In genomic region chr17:58661499-58661898, GRCh38 we compare ENCODE assay signal across 19 cellular contexts. TPM values are rescaled to one million over a fixed set of nuclear protein-coding genes. Genes with fewer than 3 reads are reported as not detected.
DNase-seq lines count a peak whose midpoint lies in the region; ATAC-seq and TF ChIP-seq lines count a peak whose summit lies in the region.
"Had no signal": no experiment of that assay in that cellular context is flagged by ENCODE, and none has a peak within 500 bp of the region (broad histone marks: within the 10 kb centered on the region; RNA-seq: fewer than 3 reads in every experiment).

No MANE protein-coding gene starts in this region.

- no peaks in the 10 kb centered on the region for H3K9me3 Mint-ChIP-seq in natural killer cell
- no peaks in the 10 kb centered on the region for H3K9me3 Mint-ChIP-seq in natural killer cell treated with Interleukin-12 subunit alpha and Interleukin-12 subunit beta and Interleukin-15 and Interleukin-18, amount 100 ng/mL, for 72 hours
- no peaks in the 10 kb centered on the region for H3K9me3 Mint-ChIP-seq in neural progenitor cell
- H3K9me3 Mint-ChIP-seq: CD4-positive, alpha-beta T cell had no signal

- H3K4me1 Mint-ChIP-seq in natural killer cell (peaks cover 18 to 19% of the 10 kb centered on the region in 2 donors), neural progenitor cell (peaks cover 15% of the 10 kb centered on the region)
- H3K4me1 Mint-ChIP-seq in natural killer cell treated with Interleukin-12 subunit alpha and Interleukin-12 subunit beta and Interleukin-15 and Interleukin-18, amount 100 ng/mL, for 72 hours (ENCODE audit: low read depth in 2 of 2), result peaks cover 16 to 26% of the 10 kb centered on the region in 2 donors

- no peaks in the 10 kb centered on the region for H3K36me3 Mint-ChIP-seq in natural killer cell
- H3K36me3 Mint-ChIP-seq in natural killer cell treated with Interleukin-12 subunit alpha and Interleukin-12 subunit beta and Interleukin-15 and Interleukin-18, amount 100 ng/mL, for 72 hours, result no peaks in the 10 kb centered on the region
- H3K36me3 Mint-ChIP-seq in neural progenitor cell, result no peaks in the 10 kb centered on the region

- H3K4me2 ChIP-seq in neural progenitor cell, result no peak overlapping the region
- H3K4me2 ChIP-seq: A549 had no signal

- no peaks in the 10 kb centered on the region for H3K4me1 ChIP-seq in neural progenitor cell

- H3K9me3 ChIP-seq in neural progenitor cell (ENCODE audit: low read depth), result no peaks in the 10 kb centered on the region
- H3K9me3 ChIP-seq: A549 had no signal

- no peak for ATAC-seq in natural killer cell
- ATAC-seq in natural killer cell treated with Interleukin-12 subunit alpha and Interleukin-12 subunit beta and Interleukin-15 and Interleukin-18, amount 100 ng/mL, for 72 hours, result no peak
- no peak for ATAC-seq in GM18873 (IDR thresholded peaks at IDR 0.05; ENCODE audit: low FRiP score, unreplicated experiment)
- no peak for ATAC-seq in HG03571 (IDR thresholded peaks at IDR 0.05; ENCODE audit: unreplicated experiment)
- no peak for ATAC-seq in GM21737 (IDR thresholded peaks at IDR 0.05; ENCODE audit: unreplicated experiment)
- ATAC-seq: A549 had no signal

- H3K27me3 Mint-ChIP-seq in natural killer cell (ENCODE audit: low read depth in 2 of 2) (peaks cover 4 to 7% of the 10 kb centered on the region in 2 donors), neural progenitor cell (ENCODE audit: insufficient read depth, low read depth) (peaks cover 5% of the 10 kb centered on the region)
- peaks cover 2 to 3% of the 10 kb centered on the region in 2 donors for H3K27me3 Mint-ChIP-seq in natural killer cell treated with Interleukin-12 subunit alpha and Interleukin-12 subunit beta and Interleukin-15 and Interleukin-18, amount 100 ng/mL, for 72 hours

- H3K79me2 ChIP-seq in neural progenitor cell (ENCODE audit: low read depth), result no peaks in the 10 kb centered on the region

- H3K9ac ChIP-seq in neural progenitor cell, result no peak overlapping the region
- H3K9ac ChIP-seq: GM23248 had no signal

- H3K4me3 ChIP-seq in fibroblast of villous mesenchyme (ENCODE audit: low read depth, low read length) (peak overlapping the region; percentile 27), neural progenitor cell (no peak overlapping the region)
- H3K4me3 ChIP-seq: A549, GM23248 had no signal

- intact Hi-C loops in natural killer cell (cut with micrococcal nuclease), result no loop called here

- H4K20me1 ChIP-seq in neural progenitor cell (ENCODE audit: low read depth), result no peaks in the 10 kb centered on the region

- H2AFZ ChIP-seq in neural progenitor cell (replicated peaks), result peak overlapping the region; percentile 72
- H2AFZ ChIP-seq: GM23248 had no signal

- no peak overlapping the region for H3K27ac ChIP-seq in neural progenitor cell
- H3K27ac ChIP-seq: 22Rv1, A549, C4-2B, GM23248 had no signal

- TF ChIP-seq CTCF in natural killer cell (IDR thresholded peaks at IDR 0.05) (no peak), fibroblast of villous mesenchyme (IDR thresholded peaks at IDR 0.05; ENCODE audit: insufficient read depth, low read depth, low read length) (no peak), neural progenitor cell (IDR thresholded peaks at IDR 0.05) (no peak)

- H3F3A ChIP-seq in neural progenitor cell (ENCODE audit: low read depth), result peaks cover 27% of the 10 kb centered on the region

- H3K27ac Mint-ChIP-seq in natural killer cell (no peak overlapping the region), neural progenitor cell (peak overlapping the region; percentile 74)
- H3K27ac Mint-ChIP-seq in natural killer cell treated with Interleukin-12 subunit alpha and Interleukin-12 subunit beta and Interleukin-15 and Interleukin-18, amount 100 ng/mL, for 72 hours, result no peak overlapping the region

- H3K4me3 Mint-ChIP-seq in natural killer cell (peak overlapping the region; percentile 2), neural progenitor cell (peak overlapping the region; percentile 41)
- no peak overlapping the region for H3K4me3 Mint-ChIP-seq in natural killer cell treated with Interleukin-12 subunit alpha and Interleukin-12 subunit beta and Interleukin-15 and Interleukin-18, amount 100 ng/mL, for 72 hours

- H3K27me3 ChIP-seq in neural progenitor cell, result no peaks in the 10 kb centered on the region

- DNase-seq in natural killer cell (no peak), fibroblast of villous mesenchyme (ENCODE audit: low read depth) (no peak), neural progenitor cell (ENCODE audit: low spot score) (no peak)
- no peak for DNase-seq in natural killer cell treated with Interleukin-12 subunit alpha and Interleukin-12 subunit beta and Interleukin-15 and Interleukin-18, amount 100 ng/mL, for 72 hours (ENCODE audit: low spot score)
- DNase-seq: AML-193; CD4-positive, alpha-beta T cell; DMS153; DMS79; GDM1; GM23248; H7 had no signal

- no peaks in the 10 kb centered on the region for H3K36me3 ChIP-seq in neural progenitor cell

RNA-seq across cellular contexts. Expression of gene TEX14, which starts 30.3 kb away (rescaled TPM):
- total RNA-seq in natural killer cell, result 1 to 10 TPM in 1 of 3 donors, under 1 TPM in 2; 0.29 to 1.1 (median 0.89) TPM
- total RNA-seq in natural killer cell treated with Interleukin-12 subunit alpha and Interleukin-12 subunit beta and Interleukin-15 and Interleukin-18, amount 100 ng/mL, for 72 hours, result under 1 TPM; 0.12 to 0.22 TPM
- under 0.01 and 0.43 TPM in 2 replicates for total RNA-seq in fibroblast of villous mesenchyme
- total RNA-seq in neural progenitor cell (ENCODE audit: low replicate concordance), result 0.09 and 1.4 TPM in 2 replicates
- total RNA-seq: Daoy, GM23248, HT-29 had no signal

RNA-seq across cellular contexts. Expression of gene RAD51C, which starts 30.9 kb away (rescaled TPM):
- 10 to 100 TPM; 13.4 to 18.9 (median 17.1) TPM for total RNA-seq in natural killer cell
- total RNA-seq in natural killer cell treated with Interleukin-12 subunit alpha and Interleukin-12 subunit beta and Interleukin-15 and Interleukin-18, amount 100 ng/mL, for 72 hours, result 10 to 100 TPM; 57.8 to 65.3 TPM
- 16.1 and 25.9 TPM in 2 replicates for total RNA-seq in fibroblast of villous mesenchyme
- total RNA-seq in neural progenitor cell (ENCODE audit: low replicate concordance), result 30.2 and 67.6 TPM in 2 replicates
